ENCODE assay signal across 32 cellular contexts in the genomic region with DNA sequence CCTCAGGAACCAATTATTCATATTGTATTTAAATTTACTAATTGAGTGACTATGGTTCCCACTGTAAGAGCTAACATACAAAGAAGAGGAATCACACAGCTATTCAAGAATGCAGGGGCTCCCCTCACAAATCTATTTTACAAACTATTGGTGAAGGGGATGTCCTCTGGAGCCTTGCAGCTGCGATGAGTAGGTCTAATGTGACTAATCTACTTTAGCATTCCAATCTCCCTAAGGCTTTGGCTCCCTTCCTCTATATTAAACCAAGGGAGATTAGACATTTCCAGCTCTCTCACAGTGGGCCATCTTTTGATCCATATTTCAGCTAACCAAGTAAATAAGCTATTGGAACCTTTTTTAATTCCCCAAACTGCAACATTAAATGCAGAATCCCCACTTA.
"Had no signal": no experiment of that assay in that cellular context is flagged by ENCODE, and none has a peak within 500 bp of the region (broad histone marks: within the 10 kb centered on the region; RNA-seq: fewer than 3 reads in every experiment).

No MANE protein-coding gene starts in this region.

- H3K36me3 Mint-ChIP-seq: brain; mesothelial cell of epicardium; naive B cell; stimulated activated memory B cell treated with anti-CD40 and anti-IgM and Interleukin-4, amounts not matched to agents 10 μg/mL and 1 μg/mL and 100 μg/mL, for 72 hours had no signal

- H3K27ac ChIP-seq: coronary artery, dorsolateral prefrontal cortex, gastroesophageal sphincter, pancreas, prostate gland, sigmoid colon, suprapubic skin, tibial artery, upper lobe of right lung, VCaP had no signal

- H3K4me3 Mint-ChIP-seq: activated T-cell treated with anti-CD3 and anti-CD28 coated beads, Interleukin-2, amount 50 U/mL, for 72 hours; brain; mesothelial cell of epicardium; naive B cell; nephron progenitor cell; stimulated activated memory B cell treated with anti-CD40 and anti-IgM and Interleukin-4, amounts not matched to agents 10 μg/mL and 1 μg/mL and 100 μg/mL, for 72 hours; T-helper 2 cell treated with Interferon-gamma antibody and Interleukin-4, amounts not matched to agents 5 μg/mL and 100 μg/mL, for 36 hours had no signal

- H3K27me3 Mint-ChIP-seq: brain; naive B cell; stimulated activated memory B cell treated with anti-CD40 and anti-IgM and Interleukin-4, amounts not matched to agents 10 μg/mL and 1 μg/mL and 100 μg/mL, for 72 hours had no signal

- H3K36me3 ChIP-seq: gastroesophageal sphincter, pancreas, prostate gland, sigmoid colon, suprapubic skin, tibial artery, upper lobe of right lung had no signal

- H3K27me3 ChIP-seq: dorsolateral prefrontal cortex, gastroesophageal sphincter, pancreas, sigmoid colon, suprapubic skin, tibial artery, upper lobe of right lung had no signal

- H3K4me3 ChIP-seq: coronary artery, dorsolateral prefrontal cortex, gastroesophageal sphincter, pancreas, prostate gland, sigmoid colon, suprapubic skin, tibial artery, upper lobe of right lung had no signal

- H3K4me1 ChIP-seq: gastroesophageal sphincter, pancreas, prostate gland, sigmoid colon, suprapubic skin, tibial artery, upper lobe of right lung had no signal

- H3K27ac Mint-ChIP-seq: activated naive CD4-positive, alpha-beta T cell treated with anti-CD3 and anti-CD28 coated beads, Interleukin-2, amount 50 U/mL, for 72 hours; activated T-cell treated with anti-CD3 and anti-CD28 coated beads, Interleukin-2, amount 50 U/mL, for 72 hours; brain; mesothelial cell of epicardium; naive B cell; nephron progenitor cell; stimulated activated memory B cell treated with anti-CD40 and anti-IgM and Interleukin-4, amounts not matched to agents 10 μg/mL and 1 μg/mL and 100 μg/mL, for 72 hours; T-helper 2 cell treated with Interferon-gamma antibody and Interleukin-4, amounts not matched to agents 5 μg/mL and 100 μg/mL, for 36 hours had no signal

- ATAC-seq: activated naive CD4-positive, alpha-beta T cell treated with anti-CD3 and anti-CD28 coated beads, Interleukin-2, amount 50 U/mL, for 72 hours; activated T-cell treated with anti-CD3 and anti-CD28 coated beads, Interleukin-2, amount 50 U/mL, for 72 hours; gastroesophageal sphincter; pancreas; stimulated activated memory B cell treated with anti-CD40 and anti-IgM and Interleukin-4, amounts not matched to agents 10 μg/mL and 1 μg/mL and 100 μg/mL, for 72 hours; upper lobe of right lung had no signal

- H3K4me1 Mint-ChIP-seq: brain; mesothelial cell of epicardium; naive B cell; nephron progenitor cell; stimulated activated memory B cell treated with anti-CD40 and anti-IgM and Interleukin-4, amounts not matched to agents 10 μg/mL and 1 μg/mL and 100 μg/mL, for 72 hours had no signal

- DNase-seq: activated CD4-positive, alpha-beta T cell treated with anti-CD3 and anti-CD28 coated beads for 4 hours; activated CD4-positive, alpha-beta T cell treated with anti-CD3 and anti-CD28 coated beads, Interleukin-2, amount 50 U/mL, for 4 hours; activated naive CD4-positive, alpha-beta T cell; activated T-cell treated with anti-CD3 and anti-CD28 coated beads for 4 hours; activated T-cell treated with anti-CD3 and anti-CD28 coated beads, Interleukin-2, amount 50 U/mL, for 72 hours; anterior cingulate cortex; dorsolateral prefrontal cortex; effector memory CD4-positive, alpha-beta T cell; erythroblast; head of caudate nucleus; hippocampal formation; naive B cell; nephron progenitor cell; pancreas; retina; sigmoid colon; small intestine; stimulated activated CD4-positive, alpha-beta T cell treated with anti-CD3 and anti-CD28 coated beads, Interleukin-1b, Interleukin-23, amount 100 ng/mL, for 48 hours; stimulated activated CD4-positive, alpha-beta T cell treated with anti-CD3 and anti-CD28 coated beads, Interleukin-4, amount 100 ng/mL, for 4 hours; stimulated activated CD8-positive, alpha-beta memory T cell treated with anti-CD3 and anti-CD28 coated beads, Interleukin-4, amount 100 ng/mL, for 48 hours; tibial artery; upper lobe of right lung had no signal
